Comparison of ENCODE assay signal across 8 cellular contexts in the genomic region with DNA sequence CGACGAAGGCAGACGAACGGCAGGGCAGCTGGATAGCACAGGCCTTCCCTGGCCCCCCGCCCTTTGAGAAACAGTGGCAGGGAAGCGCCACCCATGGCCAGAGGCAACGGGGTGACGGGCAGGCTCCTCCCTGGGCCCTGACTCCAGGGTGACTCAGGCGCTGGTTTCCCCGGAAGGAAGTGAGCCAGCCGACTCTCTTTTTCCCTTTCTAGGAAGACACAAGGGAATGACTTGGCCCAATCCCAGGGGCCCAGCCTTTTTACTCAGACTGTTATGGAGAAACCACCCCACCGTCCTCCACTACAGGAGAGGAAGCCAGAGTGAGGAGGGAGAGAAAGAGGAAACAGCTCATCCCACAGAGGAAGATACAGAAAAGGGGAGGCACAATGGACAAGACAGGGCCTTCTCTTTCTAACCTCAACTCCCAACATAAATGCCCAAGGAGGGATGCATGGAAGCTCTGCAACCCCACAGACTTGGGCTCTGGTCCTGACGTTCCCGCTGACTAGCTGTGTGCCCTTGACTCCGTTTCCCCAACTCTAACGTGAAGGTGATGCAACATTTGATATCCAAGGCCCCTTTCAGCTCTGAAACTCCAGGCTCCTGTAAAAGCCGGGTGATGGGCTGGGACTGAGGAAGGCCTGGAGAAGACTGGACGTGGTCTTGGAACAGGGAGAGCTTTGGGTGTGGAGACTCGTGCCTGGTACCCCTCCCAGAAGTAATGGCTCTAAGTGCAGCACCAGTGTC. TPM values are rescaled to one million over a fixed set of nuclear protein-coding genes. Genes with fewer than 3 reads are reported as not detected.
DNase-seq lines count a peak whose midpoint lies in the region; ATAC-seq, FAIRE-seq and TF ChIP-seq lines count a peak whose summit lies in the region.

No MANE protein-coding gene starts in this region.

- POLR2A ChIA-PET in activated naive CD8-positive, alpha-beta T cell treated with anti-CD3 and anti-CD28 coated beads, Interleukin-2, amount 10 ng/mL, durations not matched to agents 7 days and 5 days (lab: Charles Lee), result interaction anchor here (1.0 to 3.0 kb wide), 3 partner anchors 12 to 26 kb away, joined by 3 to 11 read pairs (median 4); no protein-coding TSS in a partner anchor

- H3K9me3 ChIP-seq in testis, result no peaks in the 10 kb centered on the region

- peak overlapping the region; percentile 39 to 78 for H3K27ac ChIP-seq in testis

- H3K4me1 ChIP-seq in testis, result peaks cover 66% of the 10 kb centered on the region

- H3K36me3 ChIP-seq in testis (ENCODE audit: low read depth, missing control alignments), result no peaks in the 10 kb centered on the region

- peaks cover 5% of the 10 kb centered on the region for H3K36me3 Mint-ChIP-seq in activated naive CD8-positive, alpha-beta T cell treated with anti-CD3 and anti-CD28 coated beads, Interleukin-2, amount 10 ng/mL, durations not matched to agents 7 days and 5 days

- H3K4me1 Mint-ChIP-seq in activated naive CD8-positive, alpha-beta T cell treated with anti-CD3 and anti-CD28 coated beads, Interleukin-2, amount 10 ng/mL, durations not matched to agents 7 days and 5 days, result peaks cover 67% of the 10 kb centered on the region

- TF ChIP-seq CTCF in testis (IDR thresholded peaks at IDR 0.05), result no peak

- intact Hi-C loops in testis (cut with DNase I; ENCODE audit: low total_unique reads), result no loop called here

- H3K27me3 ChIP-seq in testis, result no peaks in the 10 kb centered on the region

- FAIRE-seq in HTR-8/SVneo (lab: Jason Lieb, UNC), result peak; percentile 99

- ATAC-seq in activated naive CD8-positive, alpha-beta T cell treated with anti-CD3 and anti-CD28 coated beads, Interleukin-2, amount 10 ng/mL, durations not matched to agents 7 days and 5 days (ENCODE audit: low read depth), result no peak
- ATAC-seq in HG02970 (IDR thresholded peaks at IDR 0.05; ENCODE audit: low FRiP score, unreplicated experiment) (no peak), HG03342 (IDR thresholded peaks at IDR 0.05; ENCODE audit: unreplicated experiment) (no peak)

- H3K27me3 Mint-ChIP-seq in activated naive CD8-positive, alpha-beta T cell treated with anti-CD3 and anti-CD28 coated beads, Interleukin-2, amount 10 ng/mL, durations not matched to agents 7 days and 5 days, result no peaks in the 10 kb centered on the region

- no peak overlapping the region for H3K4me3 ChIP-seq in testis

- peak overlapping the region; percentile 38 for H3K27ac Mint-ChIP-seq in activated naive CD8-positive, alpha-beta T cell treated with anti-CD3 and anti-CD28 coated beads, Interleukin-2, amount 10 ng/mL, durations not matched to agents 7 days and 5 days

- TF ChIP-seq POLR2A in testis (IDR thresholded peaks at IDR 0.05), result no peak

- DNase-seq in HTR-8/SVneo (ENCODE audit: insufficient read length, low spot score), result peak; percentile 100
- no peak for DNase-seq in activated naive CD8-positive, alpha-beta T cell treated with anti-CD3 and anti-CD28 coated beads, Interleukin-2, amount 10 ng/mL, durations not matched to agents 7 days and 5 days
- peak; percentile 93 for DNase-seq in iris pigment epithelial cell (ENCODE audit: low read depth)
- DNase-seq in testis, result peak; percentile 86
- DNase-seq in ecto neural progenitor cell (ENCODE audit: low spot score), result no peak
- DNase-seq in NCI-H1694 treated with DMSO at 0.1 percent for 48 hours (lab: John Stamatoyannopoulos, UW), result no peak

- WGBS in testis, 2 donors, result 54 to 62% methylated on average over 19 of the region's 19 CpGs

- H3K4me3 Mint-ChIP-seq in activated naive CD8-positive, alpha-beta T cell treated with anti-CD3 and anti-CD28 coated beads, Interleukin-2, amount 10 ng/mL, durations not matched to agents 7 days and 5 days, result no peak overlapping the region

- H3K9me3 Mint-ChIP-seq in activated naive CD8-positive, alpha-beta T cell treated with anti-CD3 and anti-CD28 coated beads, Interleukin-2, amount 10 ng/mL, durations not matched to agents 7 days and 5 days, result no peaks in the 10 kb centered on the region

RNA-seq across cellular contexts. Expression of gene ACTN1, which starts 27.9 kb away (rescaled TPM):
- 10 to 100 TPM; 63.8 to 71.5 TPM for total RNA-seq in activated naive CD8-positive, alpha-beta T cell treated with anti-CD3 and anti-CD28 coated beads, Interleukin-2, amount 10 ng/mL, durations not matched to agents 7 days and 5 days
- total RNA-seq in testis, result 10 to 100 TPM; 51.0 to 69.5 TPM
- 82.3 TPM for polyA plus RNA-seq in testis (ENCODE audit: insufficient read depth, low read depth, low replicate concordance)

Comparison
In these comparisons a context has a peak if more than half of its experiments do, and no peak if none do; other contexts are left out.
1. DNase-seq: peak in HTR-8/SVneo (single experiment), iris pigment epithelial cell (single experiment) and testis (single experiment); none in activated naive CD8-positive, alpha-beta T cell treated with anti-CD3 and anti-CD28 coated beads, Interleukin-2, amount 10 ng/mL, durations not matched to agents 7 days and 5 days (single experiment), ecto neural progenitor cell (single experiment) and NCI-H1694 treated with DMSO at 0.1 percent for 48 hours (single experiment).